Comparison of ENCODE assay signal across 17 cellular contexts in genomic region chr7:8035190-8035589, GRCh38.
DNase-seq lines count a peak whose midpoint lies in the region; ATAC-seq and TF ChIP-seq lines count a peak whose summit lies in the region.
"Had no signal": no experiment of that assay in that cellular context is flagged by ENCODE, and none has a peak within 500 bp of the region (broad histone marks: within the 10 kb centered on the region; RNA-seq: fewer than 3 reads in every experiment).

No MANE protein-coding gene starts in this region.

- H3K9me3 Mint-ChIP-seq in GM23338 (no peaks in the 10 kb centered on the region), neural progenitor cell (peaks cover 17% of the 10 kb centered on the region)
- H3K9me3 Mint-ChIP-seq in activated CD8-positive, alpha-beta T cell treated with anti-CD3 and anti-CD28 coated beads, Interleukin-2, amount 10 ng/mL, durations not matched to agents 7 days and 5 days (ENCODE audit: insufficient read depth) = no peaks in the 10 kb centered on the region
- H3K9me3 Mint-ChIP-seq in naive thymus-derived CD4-positive, alpha-beta T cell = peaks cover 0 to 19% (median 4%) of the 10 kb centered on the region in 11 donors
- H3K9me3 Mint-ChIP-seq: stimulated activated naive B cell treated with anti-CD40 and anti-IgM and Interleukin-4, amounts not matched to agents 10 μg/mL and 1 μg/mL and 100 μg/mL, for 72 hours had no signal

- intact Hi-C loops in naive thymus-derived CD4-positive, alpha-beta T cell (cut with micrococcal nuclease) = loop anchor here in 1 of 2 donors (5.0 kb wide), 1 partner anchor 157 kb away; no protein-coding TSS in a partner anchor

- TF ChIP-seq CTCF in GM23338 (conservative IDR thresholded peaks at IDR 0.05; ENCODE audit: low read depth in 2 of 2) = no peak
- TF ChIP-seq CTCF in neural progenitor cell (IDR thresholded peaks at IDR 0.05) = no peak

- no peaks in the 10 kb centered on the region for H3K79me2 ChIP-seq in GM23338 (replicated peaks; ENCODE audit: insufficient read depth)
- no peaks in the 10 kb centered on the region for H3K79me2 ChIP-seq in neural progenitor cell (ENCODE audit: low read depth)

- ATAC-seq in GM23338 (peak; percentile 56), HG03280 (IDR thresholded peaks at IDR 0.05; ENCODE audit: unreplicated experiment) (no peak), HG03460 (IDR thresholded peaks at IDR 0.05; ENCODE audit: unreplicated experiment) (no peak)
- ATAC-seq in activated CD8-positive, alpha-beta T cell treated with anti-CD3 and anti-CD28 coated beads, Interleukin-2, amount 10 ng/mL, durations not matched to agents 7 days and 5 days = peak; percentile 23
- ATAC-seq in naive thymus-derived CD4-positive, alpha-beta T cell = peak; percentile 21

- H3K36me3 Mint-ChIP-seq in GM23338 (ENCODE audit: low read depth) (peaks cover 2% of the 10 kb centered on the region; the same call in 2 of the 3 replicates), neural progenitor cell (peaks cover 34% of the 10 kb centered on the region)
- H3K36me3 Mint-ChIP-seq in activated CD8-positive, alpha-beta T cell treated with anti-CD3 and anti-CD28 coated beads, Interleukin-2, amount 10 ng/mL, durations not matched to agents 7 days and 5 days (ENCODE audit: low read depth) = peaks cover 28% of the 10 kb centered on the region
- peaks cover 5 to 54% (median 26%) of the 10 kb centered on the region in 5 donors for H3K36me3 Mint-ChIP-seq in naive thymus-derived CD4-positive, alpha-beta T cell

- H3K27me3 Mint-ChIP-seq in GM23338 (ENCODE audit: insufficient read depth, low read depth, poor library complexity) = peaks cover under 1% of the 10 kb centered on the region
- no peaks in the 10 kb centered on the region for H3K27me3 Mint-ChIP-seq in activated CD8-positive, alpha-beta T cell treated with anti-CD3 and anti-CD28 coated beads, Interleukin-2, amount 10 ng/mL, durations not matched to agents 7 days and 5 days (ENCODE audit: low read depth)
- H3K27me3 Mint-ChIP-seq in naive thymus-derived CD4-positive, alpha-beta T cell = no peaks in the 10 kb centered on the region
- peaks cover 4% of the 10 kb centered on the region for H3K27me3 Mint-ChIP-seq in neural progenitor cell (ENCODE audit: insufficient read depth, low read depth)
- H3K27me3 Mint-ChIP-seq: progenitor cell of endocrine pancreas; stimulated activated naive B cell treated with anti-CD40 and anti-IgM and Interleukin-4, amounts not matched to agents 10 μg/mL and 1 μg/mL and 100 μg/mL, for 72 hours; type B pancreatic cell had no signal

- no peaks in the 10 kb centered on the region for H3K9me3 ChIP-seq in naive thymus-derived CD4-positive, alpha-beta T cell (ENCODE audit: control insufficient read depth in 2 of 3, low read length in 3 of 3)
- no peaks in the 10 kb centered on the region for H3K9me3 ChIP-seq in neural progenitor cell (ENCODE audit: low read depth)

- H3F3A ChIP-seq in GM23338 (replicated peaks; ENCODE audit: low read depth) = no peaks in the 10 kb centered on the region
- H3F3A ChIP-seq in neural progenitor cell (ENCODE audit: low read depth) = peaks cover 17% of the 10 kb centered on the region

- H3K36me3 ChIP-seq in GM23338 (ENCODE audit: insufficient read depth) (no peaks in the 10 kb centered on the region; the same call in 1 of the 2 replicates), neural progenitor cell (no peaks in the 10 kb centered on the region)
- no peaks in the 10 kb centered on the region for H3K36me3 ChIP-seq in naive thymus-derived CD4-positive, alpha-beta T cell (ENCODE audit: control insufficient read depth in 2 of 3, insufficient read depth in 3 of 3, low read length in 3 of 3)

- no peaks in the 10 kb centered on the region for H3K27me3 ChIP-seq in GM23338 (ENCODE audit: insufficient read depth)
- no peaks in the 10 kb centered on the region for H3K27me3 ChIP-seq in naive thymus-derived CD4-positive, alpha-beta T cell (ENCODE audit: control insufficient read depth in 2 of 2, insufficient read depth in 2 of 2, low read length in 2 of 2)
- no peaks in the 10 kb centered on the region for H3K27me3 ChIP-seq in neural progenitor cell

- H4K20me1 ChIP-seq in GM23338 (replicated peaks; ENCODE audit: insufficient read depth) (no peaks in the 10 kb centered on the region), neural progenitor cell (ENCODE audit: low read depth) (no peaks in the 10 kb centered on the region)

- H3K4me1 Mint-ChIP-seq in GM23338 = peaks cover 22% of the 10 kb centered on the region
- peaks cover 6% of the 10 kb centered on the region for H3K4me1 Mint-ChIP-seq in activated CD8-positive, alpha-beta T cell treated with anti-CD3 and anti-CD28 coated beads, Interleukin-2, amount 10 ng/mL, durations not matched to agents 7 days and 5 days (ENCODE audit: low read depth)
- peaks cover 9 to 23% (median 16%) of the 10 kb centered on the region in 7 donors for H3K4me1 Mint-ChIP-seq in naive thymus-derived CD4-positive, alpha-beta T cell
- H3K4me1 Mint-ChIP-seq in neural progenitor cell = no peaks in the 10 kb centered on the region

- no peak overlapping the region for H3K9ac ChIP-seq in neural progenitor cell

- POLR2A ChIA-PET in activated CD8-positive, alpha-beta T cell treated with anti-CD3 and anti-CD28 coated beads, Interleukin-2, amount 10 ng/mL, durations not matched to agents 7 days and 5 days (lab: Charles Lee) = interaction anchor here (0.9 kb wide), 1 partner anchor 65 kb away, joined by 3 read pairs; no protein-coding TSS in a partner anchor
- POLR2A ChIA-PET in naive thymus-derived CD4-positive, alpha-beta T cell (lab: Charles Lee) = interaction anchor here (0.6 to 1.4 kb wide), 5 partner anchors 13 to 354 kb away, joined by 3 to 11 read pairs (median 3); partner anchors contain the start of gene GLCCI1

- H3K4me3 ChIP-seq in GM23338 (no peak overlapping the region), neural progenitor cell (no peak overlapping the region)
- no peak overlapping the region for H3K4me3 ChIP-seq in naive thymus-derived CD4-positive, alpha-beta T cell (ENCODE audit: low read length)

- CTCF ChIA-PET in activated CD8-positive, alpha-beta T cell treated with anti-CD3 and anti-CD28 coated beads, Interleukin-2, amount 10 ng/mL, durations not matched to agents 7 days and 5 days (lab: Charles Lee) = interaction anchor here (0.6 to 2.7 kb wide), 27 partner anchors 10 to 393 kb away, joined by 3 to 25 read pairs (median 3); no protein-coding TSS in a partner anchor
- CTCF ChIA-PET in naive thymus-derived CD4-positive, alpha-beta T cell (lab: Charles Lee) = interaction anchor here (0.6 to 1.6 kb wide), 15 partner anchors 12 to 893 kb away, joined by 3 to 26 read pairs (median 3); no protein-coding TSS in a partner anchor

- no peak overlapping the region for H3K4me2 ChIP-seq in GM23338
- H3K4me2 ChIP-seq in neural progenitor cell = no peak overlapping the region

- H3K27ac Mint-ChIP-seq in GM23338 (peak overlapping the region; percentile 77; the same call in 1 of the 2 replicates), neural progenitor cell (no peak overlapping the region)
- no peak overlapping the region for H3K27ac Mint-ChIP-seq in activated CD8-positive, alpha-beta T cell treated with anti-CD3 and anti-CD28 coated beads, Interleukin-2, amount 10 ng/mL, durations not matched to agents 7 days and 5 days
- peak overlapping the region in 5 of 9 donors; percentile 30 to 76 (median 64) for H3K27ac Mint-ChIP-seq in naive thymus-derived CD4-positive, alpha-beta T cell
- H3K27ac Mint-ChIP-seq: progenitor cell of endocrine pancreas; stimulated activated naive B cell treated with anti-CD40 and anti-IgM and Interleukin-4, amounts not matched to agents 10 μg/mL and 1 μg/mL and 100 μg/mL, for 72 hours; type B pancreatic cell had no signal

- H2AFZ ChIP-seq in GM23338 (no peak overlapping the region), neural progenitor cell (replicated peaks) (no peak overlapping the region)

- peak; percentile 32 for DNase-seq in DMS 273 (lab: John Stamatoyannopoulos, UW; ENCODE audit: unreplicated experiment)
- DNase-seq in DMS 273 treated with DMSO at 0.1 percent for 48 hours (lab: John Stamatoyannopoulos, UW) = no peak
- peak; percentile 11 for DNase-seq in GM23338 (ENCODE audit: low spot score)
- DNase-seq in activated CD8-positive, alpha-beta T cell treated with anti-CD3 and anti-CD28 coated beads, Interleukin-2, amount 10 ng/mL, durations not matched to agents 7 days and 5 days = no peak
- no peak for DNase-seq in naive thymus-derived CD4-positive, alpha-beta T cell
- no peak for DNase-seq in neural progenitor cell (ENCODE audit: low spot score)
- DNase-seq: activated effector memory CD4-positive, alpha-beta T cell treated with Interleukin-2 at 50 U/mL for 16 hours; C1 segment of cervical spinal cord; NCI-H1048; NCI-H2107; stimulated activated naive B cell treated with anti-CD40 and anti-IgM and Interleukin-4, amounts not matched to agents 10 μg/mL and 1 μg/mL and 100 μg/mL, for 72 hours had no signal

- H3K4me3 Mint-ChIP-seq in GM23338 = no peak overlapping the region
- no peak overlapping the region for H3K4me3 Mint-ChIP-seq in activated CD8-positive, alpha-beta T cell treated with anti-CD3 and anti-CD28 coated beads, Interleukin-2, amount 10 ng/mL, durations not matched to agents 7 days and 5 days
- H3K4me3 Mint-ChIP-seq in naive thymus-derived CD4-positive, alpha-beta T cell = no peak overlapping the region
- H3K4me3 Mint-ChIP-seq in neural progenitor cell = no peak overlapping the region
- H3K4me3 Mint-ChIP-seq: stimulated activated naive B cell treated with anti-CD40 and anti-IgM and Interleukin-4, amounts not matched to agents 10 μg/mL and 1 μg/mL and 100 μg/mL, for 72 hours; type B pancreatic cell had no signal

- H3K27ac ChIP-seq in GM23338 (ENCODE audit: low read depth) (0 out of 2 replicates have a peak overlapping the region, but pooled peaks have one; percentile 29), neural progenitor cell (no peak overlapping the region)
- H3K27ac ChIP-seq in naive thymus-derived CD4-positive, alpha-beta T cell (ENCODE audit: low read depth, low read length) = no peak overlapping the region
- H3K27ac ChIP-seq: 22Rv1, RWPE1 had no signal

- H3K9me2 ChIP-seq in GM23338 (ENCODE audit: insufficient read depth) = no peaks in the 10 kb centered on the region

- no peaks in the 10 kb centered on the region; the same call in 1 of the 2 replicates for H3K4me1 ChIP-seq in GM23338 (ENCODE audit: insufficient read depth)
- peaks cover 5 to 6% of the 10 kb centered on the region in 2 donors for H3K4me1 ChIP-seq in naive thymus-derived CD4-positive, alpha-beta T cell (ENCODE audit: control insufficient read depth in 2 of 2, insufficient read depth in 2 of 2, low read length in 2 of 2)
- no peaks in the 10 kb centered on the region for H3K4me1 ChIP-seq in neural progenitor cell

TF ChIP-seq in GM23338, 12 proteins besides CTCF, POLR2A, EP300 and RAD21 (continues in another document):
- no peak for TF ChIP-seq EZH2phosphoT487 (IDR thresholded peaks at IDR 0.05; ENCODE audit: unreplicated experiment)
- no peak for TF ChIP-seq ZNF331 (CRISPR knock-in tag; IDR thresholded peaks at IDR 0.05; ENCODE audit: low read depth)

Comparison
In these comparisons a context has a peak if more than half of its experiments do, and no peak if none do; other contexts are left out.
1. DNase-seq: peak in DMS 273 (single experiment) and GM23338 (single experiment); none in DMS 273 treated with DMSO at 0.1 percent for 48 hours (single experiment), activated CD8-positive, alpha-beta T cell treated with anti-CD3 and anti-CD28 coated beads, Interleukin-2, amount 10 ng/mL, durations not matched to agents 7 days and 5 days (single experiment), naive thymus-derived CD4-positive, alpha-beta T cell (0 of 9) and neural progenitor cell (single experiment).
2. ATAC-seq: peak in GM23338 (single experiment), activated CD8-positive, alpha-beta T cell treated with anti-CD3 and anti-CD28 coated beads, Interleukin-2, amount 10 ng/mL, durations not matched to agents 7 days and 5 days (single experiment) and naive thymus-derived CD4-positive, alpha-beta T cell (single experiment); none in HG03280 (single experiment) and HG03460 (single experiment).
3. H3K27ac Mint-ChIP-seq: peak in GM23338 (single experiment) and naive thymus-derived CD4-positive, alpha-beta T cell (5 of 9); none in activated CD8-positive, alpha-beta T cell treated with anti-CD3 and anti-CD28 coated beads, Interleukin-2, amount 10 ng/mL, durations not matched to agents 7 days and 5 days (single experiment) and neural progenitor cell (single experiment).